In the genomic region with DNA sequence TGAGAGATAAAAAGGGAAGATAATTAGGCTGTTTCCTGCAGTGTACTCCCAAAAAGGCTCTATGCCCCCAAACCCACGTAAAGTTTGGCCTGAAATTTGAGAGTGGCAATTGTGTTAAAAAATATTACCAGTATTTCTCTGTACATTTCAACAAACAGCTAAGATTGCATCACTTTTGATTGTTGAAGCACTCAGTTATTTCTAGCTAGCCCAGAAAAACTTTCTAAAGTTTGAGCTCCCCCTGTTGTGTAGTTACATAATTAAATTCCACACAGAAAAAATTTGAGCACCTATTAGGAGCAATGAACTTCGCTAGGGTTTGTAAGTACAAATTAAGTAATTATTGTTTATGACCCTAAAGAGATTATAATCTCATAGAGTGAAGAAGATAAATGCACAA, we compare ENCODE assay signal across 10 cellular contexts.
DNase-seq lines count a peak whose midpoint lies in the region; ATAC-seq lines count a peak whose summit lies in the region.
"Had no signal": no experiment of that assay in that cellular context is flagged by ENCODE, and none has a peak within 500 bp of the region (broad histone marks: within the 10 kb centered on the region; RNA-seq: fewer than 3 reads in every experiment).

No MANE protein-coding gene starts in this region.

- peak; percentile 9 for DNase-seq in AG20443 (ENCODE audit: low spot score)
- peak; percentile 53 for DNase-seq in RKO (ENCODE audit: low spot score)
- DNase-seq in foreskin melanocyte = peak; percentile 2
- DNase-seq in activated naive CD4-positive, alpha-beta T cell (lab: John Stamatoyannopoulos, UW) = no peak
- no peak for DNase-seq in activated naive CD4-positive, alpha-beta T cell treated with anti-CD3 and anti-CD28 coated beads, Interleukin-2, amount 50 U/mL, for 16 hours
- DNase-seq in NCI-H1694 treated with DMSO at 0.1 percent for 48 hours (lab: John Stamatoyannopoulos, UW) = no peak
- DNase-seq: activated CD4-positive, CD25-positive, alpha-beta regulatory T cell; sigmoid colon had no signal

- peak; percentile 10 for ATAC-seq in GM19455 (IDR thresholded peaks at IDR 0.05; ENCODE audit: unreplicated experiment)
- ATAC-seq in GM19351 (IDR thresholded peaks at IDR 0.05; ENCODE audit: unreplicated experiment) = no peak

Comparison
In these comparisons a context has a peak if more than half of its experiments do, and no peak if none do; other contexts are left out.
1. DNase-seq: peak in AG20443 (single experiment), RKO (single experiment) and foreskin melanocyte (single experiment); none in activated naive CD4-positive, alpha-beta T cell (0 of 4), activated naive CD4-positive, alpha-beta T cell treated with anti-CD3 and anti-CD28 coated beads, Interleukin-2, amount 50 U/mL, for 16 hours (single experiment) and NCI-H1694 treated with DMSO at 0.1 percent for 48 hours (single experiment).